8 cellular contexts compared by ENCODE assay signal in the genomic region with DNA sequence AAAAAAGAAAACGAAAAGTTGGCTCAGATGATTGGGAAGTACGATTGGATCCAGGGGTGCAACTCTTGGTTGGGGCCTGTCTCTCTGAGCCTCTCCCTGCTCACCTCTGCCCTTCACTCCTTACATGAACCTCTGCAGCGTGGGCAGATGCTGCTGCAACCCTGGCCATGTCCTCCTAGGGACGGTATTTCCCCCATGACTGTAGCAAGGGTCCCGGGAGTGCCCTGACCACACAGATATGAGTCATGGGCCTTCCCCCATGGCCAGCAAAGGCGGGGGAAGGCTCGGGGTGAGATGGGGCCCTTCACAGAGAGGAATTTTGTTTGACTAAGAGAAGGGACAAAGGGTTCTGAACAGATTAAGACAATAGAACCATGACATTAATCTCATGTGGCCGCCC.
DNase-seq lines count a peak whose midpoint lies in the region; ATAC-seq and TF ChIP-seq lines count a peak whose summit lies in the region.

No MANE protein-coding gene starts in this region.

- intact Hi-C loops in CD8-positive, alpha-beta T cell (cut with DNase I, micrococcal nuclease), result loop anchor here in 1 of 2 experiments (2.0 kb wide), 1 partner anchor 17 kb away; no protein-coding TSS in a partner anchor
- intact Hi-C loops in tibial artery (cut with DNase I; ENCODE audit: low total_unique reads), result no loop called here

- H3K9me3 Mint-ChIP-seq in CD8-positive, alpha-beta T cell, result no peaks in the 10 kb centered on the region

- CTCF ChIA-PET in CD8-positive, alpha-beta T cell (lab: Charles Lee), result interaction anchor here (0.6 to 1.3 kb wide), 3 partner anchors 18 to 76 kb away, joined by 3 to 5 read pairs (median 3); no protein-coding TSS in a partner anchor

- peaks cover 62% of the 10 kb centered on the region for H3K36me3 Mint-ChIP-seq in CD8-positive, alpha-beta T cell

- peak; percentile 58 for ATAC-seq in CD8-positive, alpha-beta T cell
- ATAC-seq in GM19467 (IDR thresholded peaks at IDR 0.05; ENCODE audit: unreplicated experiment) (peak; percentile 66), HG03460 (IDR thresholded peaks at IDR 0.05; ENCODE audit: unreplicated experiment) (peak; percentile 89)

- no peaks in the 10 kb centered on the region for H3K27me3 Mint-ChIP-seq in CD8-positive, alpha-beta T cell (ENCODE audit: low read depth)

- DNase-seq in CD8-positive, alpha-beta T cell, result peak in 4 of 7 experiments; percentile 35 to 54 (median 48)
- peak in 2 of 3 experiments; percentile 45 to 77 for DNase-seq in activated CD8-positive, alpha-beta memory T cell treated with anti-CD3 and anti-CD28 coated beads for 48 hours (ENCODE audit: low read depth in 2 of 3, low spot score in 2 of 3)
- peak; percentile 71 for DNase-seq in iPS-NIHi7 (ENCODE audit: extremely low spot score)
- peak; percentile 46 for DNase-seq in stimulated activated CD8-positive, alpha-beta memory T cell treated with anti-CD3 and anti-CD28 coated beads, Interleukin-7, amount 100 ng/mL, for 24 hours (ENCODE audit: low read depth)
- no peak for DNase-seq in NCI-H774 (lab: John Stamatoyannopoulos, UW)
- DNase-seq in tibial artery, result no peak

- H3K4me3 ChIP-seq in CD8-positive, alpha-beta T cell (ENCODE audit: low read depth, low read length), result no peak overlapping the region
- no peak overlapping the region for H3K4me3 ChIP-seq in tibial artery

- TF ChIP-seq CTCF in CD8-positive, alpha-beta T cell (IDR thresholded peaks at IDR 0.05), result no peak
- no peak for TF ChIP-seq CTCF in tibial artery (IDR thresholded peaks at IDR 0.05)

- no peaks in the 10 kb centered on the region for H3K27me3 ChIP-seq in CD8-positive, alpha-beta T cell (ENCODE audit: insufficient read depth, low read length)
- H3K27me3 ChIP-seq in tibial artery, result no peaks in the 10 kb centered on the region

- no peak overlapping the region for H3K4me3 Mint-ChIP-seq in CD8-positive, alpha-beta T cell

- peaks cover 96% of the 10 kb centered on the region for H3K4me1 ChIP-seq in CD8-positive, alpha-beta T cell (ENCODE audit: insufficient read depth, low read length)
- H3K4me1 ChIP-seq in tibial artery, result peaks cover 0 to 9% (median 1%) of the 10 kb centered on the region in 4 donors

- peaks cover 12% of the 10 kb centered on the region for H3K36me3 ChIP-seq in CD8-positive, alpha-beta T cell (ENCODE audit: insufficient read depth, low read length)
- peaks cover 0 to 4% (median 0%) of the 10 kb centered on the region in 3 donors for H3K36me3 ChIP-seq in tibial artery

- peak overlapping the region; percentile 1 for H3K27ac ChIP-seq in CD8-positive, alpha-beta T cell (ENCODE audit: low read depth, low read length)
- H3K27ac ChIP-seq in tibial artery, result no peak overlapping the region

- peak overlapping the region; percentile 89 for H3K27ac Mint-ChIP-seq in CD8-positive, alpha-beta T cell

- peaks cover 93% of the 10 kb centered on the region for H3K4me1 Mint-ChIP-seq in CD8-positive, alpha-beta T cell (ENCODE audit: low read depth)

- no peaks in the 10 kb centered on the region for H3K9me3 ChIP-seq in CD8-positive, alpha-beta T cell (ENCODE audit: low read length)
- H3K9me3 ChIP-seq in tibial artery, result no peaks in the 10 kb centered on the region

- POLR2A ChIA-PET in CD8-positive, alpha-beta T cell (lab: Charles Lee), result interaction anchor here (0.6 to 1.6 kb wide), 2 partner anchors 11 to 221 kb away, joined by 3 to 4 read pairs; no protein-coding TSS in a partner anchor

Comparison
In these comparisons a context has a peak if more than half of its experiments do, and no peak if none do; other contexts are left out.
1. DNase-seq: peak in CD8-positive, alpha-beta T cell (4 of 7), activated CD8-positive, alpha-beta memory T cell treated with anti-CD3 and anti-CD28 coated beads for 48 hours (2 of 3), iPS-NIHi7 (single experiment) and stimulated activated CD8-positive, alpha-beta memory T cell treated with anti-CD3 and anti-CD28 coated beads, Interleukin-7, amount 100 ng/mL, for 24 hours (single experiment); none in NCI-H774 (single experiment) and tibial artery (0 of 2).
2. Peak in every context shown above with its lines, with median percentiles within 50 percentile points of each other: ATAC-seq.